1 cellular context compared by ENCODE assay signal in genomic region chr4:48078862-48079655, GRCh38.
TF ChIP-seq lines count a peak whose summit lies in the region.

No MANE protein-coding gene starts in this region.

TF ChIP-seq in K562, 482 proteins besides CTCF, POLR2A, EP300 and RAD21 (continued from another document and continues in another):
- TF ChIP-seq, protein P1, sequence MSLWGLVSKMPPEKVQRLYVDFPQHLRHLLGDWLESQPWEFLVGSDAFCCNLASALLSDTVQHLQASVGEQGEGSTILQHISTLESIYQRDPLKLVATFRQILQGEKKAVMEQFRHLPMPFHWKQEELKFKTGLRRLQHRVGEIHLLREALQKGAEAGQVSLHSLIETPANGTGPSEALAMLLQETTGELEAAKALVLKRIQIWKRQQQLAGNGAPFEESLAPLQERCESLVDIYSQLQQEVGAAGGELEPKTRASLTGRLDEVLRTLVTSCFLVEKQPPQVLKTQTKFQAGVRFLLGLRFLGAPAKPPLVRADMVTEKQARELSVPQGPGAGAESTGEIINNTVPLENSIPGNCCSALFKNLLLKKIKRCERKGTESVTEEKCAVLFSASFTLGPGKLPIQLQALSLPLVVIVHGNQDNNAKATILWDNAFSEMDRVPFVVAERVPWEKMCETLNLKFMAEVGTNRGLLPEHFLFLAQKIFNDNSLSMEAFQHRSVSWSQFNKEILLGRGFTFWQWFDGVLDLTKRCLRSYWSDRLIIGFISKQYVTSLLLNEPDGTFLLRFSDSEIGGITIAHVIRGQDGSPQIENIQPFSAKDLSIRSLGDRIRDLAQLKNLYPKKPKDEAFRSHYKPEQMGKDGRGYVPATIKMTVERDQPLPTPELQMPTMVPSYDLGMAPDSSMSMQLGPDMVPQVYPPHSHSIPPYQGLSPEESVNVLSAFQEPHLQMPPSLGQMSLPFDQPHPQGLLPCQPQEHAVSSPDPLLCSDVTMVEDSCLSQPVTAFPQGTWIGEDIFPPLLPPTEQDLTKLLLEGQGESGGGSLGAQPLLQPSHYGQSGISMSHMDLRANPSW (CRISPR knock-in tag; IDR thresholded peaks at IDR 0.05): no peak
- no peak for TF ChIP-seq NEUROD1 (IDR thresholded peaks at IDR 0.05; ENCODE audit: borderline replicate concordance, low read depth, low read length, partially characterized antibody)
- TF ChIP-seq KLF6 (CRISPR knock-in tag; IDR thresholded peaks at IDR 0.05; ENCODE audit: borderline replicate concordance): peak; percentile 84; the same call in 1 of the 2 replicates
- no peak for TF ChIP-seq ZKSCAN8 (CRISPR knock-in tag; IDR thresholded peaks at IDR 0.05)
- peak; percentile 64; the same call in 1 of the 2 replicates for TF ChIP-seq SMAD4 (CRISPR knock-in tag; conservative IDR thresholded peaks at IDR 0.05)
- no peak for TF ChIP-seq ZNF232 (CRISPR knock-in tag; IDR thresholded peaks at IDR 0.05)
- TF ChIP-seq CEBPG (CRISPR knock-in tag; IDR thresholded peaks at IDR 0.05): no peak
- no peak for TF ChIP-seq CEBPG (tag; conservative IDR thresholded peaks at IDR 0.05 in 1 of 2, IDR thresholded peaks at IDR 0.05 in 1 of 2)
- TF ChIP-seq ZNF696 (CRISPR knock-in tag; conservative IDR thresholded peaks at IDR 0.05): no peak
- 0 out of 2 replicates have a peak, but pooled peaks have one; percentile 22 for TF ChIP-seq ZNF239 (CRISPR knock-in tag; IDR thresholded peaks at IDR 0.05)
- no peak for TF ChIP-seq TFAM (CRISPR knock-in tag; conservative IDR thresholded peaks at IDR 0.05)
- no peak for TF ChIP-seq CBX5 (IDR thresholded peaks at IDR 0.05; ENCODE audit: borderline replicate concordance, low read depth)
- TF ChIP-seq, protein P2, sequence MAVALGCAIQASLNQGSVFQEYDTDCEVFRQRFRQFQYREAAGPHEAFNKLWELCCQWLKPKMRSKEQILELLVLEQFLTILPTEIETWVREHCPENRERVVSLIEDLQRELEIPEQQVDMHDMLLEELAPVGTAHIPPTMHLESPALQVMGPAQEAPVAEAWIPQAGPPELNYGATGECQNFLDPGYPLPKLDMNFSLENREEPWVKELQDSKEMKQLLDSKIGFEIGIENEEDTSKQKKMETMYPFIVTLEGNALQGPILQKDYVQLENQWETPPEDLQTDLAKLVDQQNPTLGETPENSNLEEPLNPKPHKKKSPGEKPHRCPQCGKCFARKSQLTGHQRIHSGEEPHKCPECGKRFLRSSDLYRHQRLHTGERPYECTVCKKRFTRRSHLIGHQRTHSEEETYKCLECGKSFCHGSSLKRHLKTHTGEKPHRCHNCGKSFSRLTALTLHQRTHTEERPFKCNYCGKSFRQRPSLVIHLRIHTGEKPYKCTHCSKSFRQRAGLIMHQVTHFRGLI (CRISPR knock-in tag; IDR thresholded peaks at IDR 0.05): no peak
- TF ChIP-seq FOXA3 (CRISPR knock-in tag; conservative IDR thresholded peaks at IDR 0.05 in 1 of 2, IDR thresholded peaks at IDR 0.05 in 1 of 2): no peak
- TF ChIP-seq TEAD1 (CRISPR knock-in tag; IDR thresholded peaks at IDR 0.05): peak in 1 of 2 experiments; percentile 61; a peak in 1 of 4 replicates
- TF ChIP-seq ZNF644 (tag; IDR thresholded peaks at IDR 0.05; ENCODE audit: low read depth): no peak
- TF ChIP-seq XRCC4 (IDR thresholded peaks at IDR 0.05; ENCODE audit: extremely low read depth, insufficient read depth, insufficient read length): no peak
- TF ChIP-seq TAL1 (IDR thresholded peaks at IDR 0.05): no peak
- TF ChIP-seq, protein P3, sequence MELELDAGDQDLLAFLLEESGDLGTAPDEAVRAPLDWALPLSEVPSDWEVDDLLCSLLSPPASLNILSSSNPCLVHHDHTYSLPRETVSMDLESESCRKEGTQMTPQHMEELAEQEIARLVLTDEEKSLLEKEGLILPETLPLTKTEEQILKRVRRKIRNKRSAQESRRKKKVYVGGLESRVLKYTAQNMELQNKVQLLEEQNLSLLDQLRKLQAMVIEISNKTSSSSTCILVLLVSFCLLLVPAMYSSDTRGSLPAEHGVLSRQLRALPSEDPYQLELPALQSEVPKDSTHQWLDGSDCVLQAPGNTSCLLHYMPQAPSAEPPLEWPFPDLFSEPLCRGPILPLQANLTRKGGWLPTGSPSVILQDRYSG (tag; conservative IDR thresholded peaks at IDR 0.05; ENCODE audit: low read depth): peak; percentile 68; the same call in 1 of the 2 replicates
- TF ChIP-seq ZNF316 (IDR thresholded peaks at IDR 0.05): 0 out of 2 replicates have a peak, but pooled peaks have one; percentile 2
- no peak for TF ChIP-seq GABPA (tag; conservative IDR thresholded peaks at IDR 0.05; ENCODE audit: low read depth)
- no peak for TF ChIP-seq MBD2 (IDR thresholded peaks at IDR 0.05; ENCODE audit: borderline replicate concordance, low read depth)
- peak; percentile 55 for TF ChIP-seq ZNF592 (IDR thresholded peaks at IDR 0.05)
- TF ChIP-seq PHF8 (IDR thresholded peaks at IDR 0.05; ENCODE audit: borderline replicate concordance, low read length): no peak
- TF ChIP-seq SMARCE1 (IDR thresholded peaks at IDR 0.05): no peak
- peak; percentile 84 for TF ChIP-seq PTTG1 (tag; IDR thresholded peaks at IDR 0.05; ENCODE audit: low read depth)
- no peak for TF ChIP-seq NR4A1 (CRISPR knock-in tag; IDR thresholded peaks at IDR 0.05)
- peak; percentile 89 for TF ChIP-seq NR4A1 (tag; IDR thresholded peaks at IDR 0.05)
- TF ChIP-seq CBX2 (IDR thresholded peaks at IDR 0.05; ENCODE audit: insufficient read depth, low read length, poor library complexity, severe bottlenecking): no peak
- TF ChIP-seq SMAD3 (CRISPR knock-in tag; conservative IDR thresholded peaks at IDR 0.05): 0 out of 2 replicates have a peak, but pooled peaks have one; percentile 62
- no peak for TF ChIP-seq E2F1 (CRISPR knock-in tag; IDR thresholded peaks at IDR 0.05)
- TF ChIP-seq ZNF740 (CRISPR knock-in tag; IDR thresholded peaks at IDR 0.05): no peak
- peak in 1 of 2 experiments; percentile 72; a peak in 2 of 4 replicates for TF ChIP-seq ZNF740 (tag; IDR thresholded peaks at IDR 0.05)
- 0 out of 2 replicates have a peak, but pooled peaks have one; percentile 58 for TF ChIP-seq DDX20 (tag; IDR thresholded peaks at IDR 0.05; ENCODE audit: low read depth)
- no peak for TF ChIP-seq NFYB (IDR thresholded peaks at IDR 0.05; ENCODE audit: extremely low read depth, insufficient read length)
- TF ChIP-seq MBD1 (CRISPR knock-in tag; IDR thresholded peaks at IDR 0.05): no peak
- no peak for TF ChIP-seq ZNF695 (CRISPR knock-in tag; IDR thresholded peaks at IDR 0.05)
- TF ChIP-seq, protein P4, sequence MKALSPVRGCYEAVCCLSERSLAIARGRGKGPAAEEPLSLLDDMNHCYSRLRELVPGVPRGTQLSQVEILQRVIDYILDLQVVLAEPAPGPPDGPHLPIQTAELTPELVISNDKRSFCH (CRISPR knock-in tag; IDR thresholded peaks at IDR 0.05): no peak
- TF ChIP-seq, protein P4 (tag; IDR thresholded peaks at IDR 0.05): peak; percentile 69; the same call in 1 of the 2 replicates
- TF ChIP-seq POLR2H (tag; IDR thresholded peaks at IDR 0.05; ENCODE audit: low read depth): no peak
- TF ChIP-seq BACH1 (tag; IDR thresholded peaks at IDR 0.05): peak; percentile 43; the same call in 1 of the 2 replicates
- TF ChIP-seq ZNF41 (CRISPR knock-in tag; conservative IDR thresholded peaks at IDR 0.05): peak; percentile 63; the same call in 1 of the 2 replicates
- no peak for TF ChIP-seq NR2C1 (IDR thresholded peaks at IDR 0.05)
- peak; percentile 69 for TF ChIP-seq NR2C1 (tag; IDR thresholded peaks at IDR 0.05)
- no peak for TF ChIP-seq TRIM24 (IDR thresholded peaks at IDR 0.05)
- TF ChIP-seq HNRNPL (IDR thresholded peaks at IDR 0.05; ENCODE audit: low read depth, low read length): no peak
- TF ChIP-seq, protein P5, sequence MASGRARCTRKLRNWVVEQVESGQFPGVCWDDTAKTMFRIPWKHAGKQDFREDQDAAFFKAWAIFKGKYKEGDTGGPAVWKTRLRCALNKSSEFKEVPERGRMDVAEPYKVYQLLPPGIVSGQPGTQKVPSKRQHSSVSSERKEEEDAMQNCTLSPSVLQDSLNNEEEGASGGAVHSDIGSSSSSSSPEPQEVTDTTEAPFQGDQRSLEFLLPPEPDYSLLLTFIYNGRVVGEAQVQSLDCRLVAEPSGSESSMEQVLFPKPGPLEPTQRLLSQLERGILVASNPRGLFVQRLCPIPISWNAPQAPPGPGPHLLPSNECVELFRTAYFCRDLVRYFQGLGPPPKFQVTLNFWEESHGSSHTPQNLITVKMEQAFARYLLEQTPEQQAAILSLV (tag; IDR thresholded peaks at IDR 0.05): peak; percentile 81
- 0 out of 2 replicates have a peak, but pooled peaks have one; percentile 28 for TF ChIP-seq ELF4 (CRISPR knock-in tag; IDR thresholded peaks at IDR 0.05)
- no peak for TF ChIP-seq ZNF224 (CRISPR knock-in tag; IDR thresholded peaks at IDR 0.05)
- no peak for TF ChIP-seq HDAC3 (IDR thresholded peaks at IDR 0.05; ENCODE audit: borderline replicate concordance, partially characterized antibody)
- peak; percentile 75 for TF ChIP-seq TEAD2 (tag; IDR thresholded peaks at IDR 0.05)
- 0 out of 2 replicates have a peak, but pooled peaks have one; percentile 43 for TF ChIP-seq ZNF584 (CRISPR knock-in tag; IDR thresholded peaks at IDR 0.05; ENCODE audit: low read depth)
- no peak for TF ChIP-seq EZH2 (IDR thresholded peaks at IDR 0.05; ENCODE audit: borderline replicate concordance, low read depth, low read length)
- TF ChIP-seq NR2C2 (CRISPR knock-in tag; IDR thresholded peaks at IDR 0.05): no peak
- no peak for TF ChIP-seq NR2C2 (tag; IDR thresholded peaks at IDR 0.05)
- TF ChIP-seq ZNF785 (CRISPR knock-in tag; IDR thresholded peaks at IDR 0.05): no peak
- TF ChIP-seq ERF (CRISPR knock-in tag; IDR thresholded peaks at IDR 0.05): no peak
- TF ChIP-seq, protein P6, sequence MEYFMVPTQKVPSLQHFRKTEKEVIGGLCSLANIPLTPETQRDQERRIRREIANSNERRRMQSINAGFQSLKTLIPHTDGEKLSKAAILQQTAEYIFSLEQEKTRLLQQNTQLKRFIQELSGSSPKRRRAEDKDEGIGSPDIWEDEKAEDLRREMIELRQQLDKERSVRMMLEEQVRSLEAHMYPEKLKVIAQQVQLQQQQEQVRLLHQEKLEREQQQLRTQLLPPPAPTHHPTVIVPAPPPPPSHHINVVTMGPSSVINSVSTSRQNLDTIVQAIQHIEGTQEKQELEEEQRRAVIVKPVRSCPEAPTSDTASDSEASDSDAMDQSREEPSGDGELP (CRISPR knock-in tag; IDR thresholded peaks at IDR 0.05; ENCODE audit: borderline replicate concordance): no peak
- TF ChIP-seq ETV1 (tag; conservative IDR thresholded peaks at IDR 0.05; ENCODE audit: low read depth): no peak
- TF ChIP-seq KLF13 (tag; IDR thresholded peaks at IDR 0.05; ENCODE audit: borderline replicate concordance, low read depth): 0 out of 2 replicates have a peak, but pooled peaks have one; percentile 28
